In the genomic region with DNA sequence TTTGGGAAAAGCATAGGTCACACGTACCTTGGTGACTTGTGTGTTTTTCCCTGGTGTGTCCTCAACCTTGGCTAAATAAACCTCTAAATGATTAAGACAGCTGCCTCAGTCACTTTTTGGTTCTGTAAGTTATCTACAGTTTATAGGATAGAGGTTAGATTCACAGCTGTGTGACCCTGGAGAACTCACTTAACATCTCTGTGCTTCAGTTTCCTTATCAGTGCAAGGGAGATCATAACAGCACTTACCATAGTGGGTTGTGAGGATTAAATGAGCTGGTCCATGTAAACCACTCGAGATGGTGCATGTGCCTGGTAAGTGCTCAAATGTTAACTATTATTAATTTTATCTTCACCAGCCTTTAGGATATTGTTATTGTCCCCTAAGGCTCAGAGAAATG, we compare ENCODE assay signal across 26 cellular contexts. TPM values are rescaled to one million over a fixed set of nuclear protein-coding genes. Genes with fewer than 3 reads are reported as not detected.
A peak's percentile ranks its signal among the peaks of the same experiment; 100 is the strongest.
DNase-seq lines count a peak whose midpoint lies in the region; FAIRE-seq and TF ChIP-seq lines count a peak whose summit lies in the region.
"Had no signal": no experiment of that assay in that cellular context is flagged by ENCODE, and none has a peak within 500 bp of the region (broad histone marks: within the 10 kb centered on the region; RNA-seq: fewer than 3 reads in every experiment).

No MANE protein-coding gene starts in this region.

- H3F3A ChIP-seq in Loucy (ENCODE audit: low read depth): no peaks in the 10 kb centered on the region

- no peak overlapping the region for H3K9ac ChIP-seq in Loucy (ENCODE audit: low read depth, low read length, poor library complexity, severe bottlenecking)
- no peak overlapping the region for H3K9ac ChIP-seq in keratinocyte (ENCODE audit: control insufficient read depth, extremely low read depth, insufficient read depth, low read length)
- H3K9ac ChIP-seq: BLaER1 had no signal

- H2AFZ ChIP-seq in Loucy (ENCODE audit: low read length) (no peak overlapping the region), keratinocyte (ENCODE audit: control insufficient read depth, low read length) (no peak overlapping the region)

- H3K36me3 Mint-ChIP-seq in CD8-positive, alpha-beta memory T cell: no peaks in the 10 kb centered on the region
- H3K36me3 Mint-ChIP-seq in activated T-helper 2 cell treated with anti-CD3 and anti-CD28 coated beads, Interferon-gamma antibody, Interleukin-2, Interleukin-4, amounts not matched to agents 10 μg/mL and 5 μg/mL and 100 μg/mL, durations not matched to agents 14 hours and 24 hours and 36 hours (ENCODE audit: low read depth): no peaks in the 10 kb centered on the region
- H3K36me3 Mint-ChIP-seq: CD4-positive, CD25-positive, alpha-beta regulatory T cell had no signal

- H3K4me3 ChIP-seq in CD8-positive, alpha-beta memory T cell (ENCODE audit: low read length): no peak overlapping the region
- H3K4me3 ChIP-seq in Loucy (ENCODE audit: low read length, poor library complexity, severe bottlenecking) (no peak overlapping the region), keratinocyte (ENCODE audit: control insufficient read depth in 2 of 3, extremely low read depth in 1 of 3, insufficient read depth in 2 of 3, low read depth in 1 of 3, low read length in 3 of 3) (no peak overlapping the region)
- H3K4me3 ChIP-seq: BLaER1, SJSA1 had no signal

- H3K9me3 Mint-ChIP-seq in CD8-positive, alpha-beta memory T cell: no peaks in the 10 kb centered on the region
- no peaks in the 10 kb centered on the region for H3K9me3 Mint-ChIP-seq in activated T-helper 2 cell treated with anti-CD3 and anti-CD28 coated beads, Interferon-gamma antibody, Interleukin-2, Interleukin-4, amounts not matched to agents 10 μg/mL and 5 μg/mL and 100 μg/mL, durations not matched to agents 14 hours and 24 hours and 36 hours
- H3K9me3 Mint-ChIP-seq: CD4-positive, CD25-positive, alpha-beta regulatory T cell had no signal

- H3K79me2 ChIP-seq in Loucy (ENCODE audit: insufficient read depth, low read length) (no peaks in the 10 kb centered on the region), keratinocyte (ENCODE audit: control insufficient read depth, insufficient read depth, low read length) (no peaks in the 10 kb centered on the region)

- no peaks in the 10 kb centered on the region for H3K36me3 ChIP-seq in CD8-positive, alpha-beta memory T cell (ENCODE audit: insufficient read depth, low read length)
- H3K36me3 ChIP-seq in Loucy (ENCODE audit: insufficient read depth, low read length) (no peaks in the 10 kb centered on the region), keratinocyte (ENCODE audit: control insufficient read depth in 2 of 2, extremely low read depth in 1 of 2, insufficient read depth in 2 of 2, low read length in 2 of 2) (no peaks in the 10 kb centered on the region)
- H3K36me3 ChIP-seq: BLaER1, SJSA1 had no signal

- peak overlapping the region in 4 of 7 donors; percentile 1 to 44 (median 28) for H3K4me3 Mint-ChIP-seq in CD8-positive, alpha-beta memory T cell
- no peak overlapping the region for H3K4me3 Mint-ChIP-seq in activated T-helper 2 cell treated with anti-CD3 and anti-CD28 coated beads, Interferon-gamma antibody, Interleukin-2, Interleukin-4, amounts not matched to agents 10 μg/mL and 5 μg/mL and 100 μg/mL, durations not matched to agents 14 hours and 24 hours and 36 hours (ENCODE audit: low read depth)
- H3K4me3 Mint-ChIP-seq: CD4-positive, CD25-positive, alpha-beta regulatory T cell had no signal

- H3K9me2 ChIP-seq in Loucy (replicated peaks; ENCODE audit: low read depth, low read length): no peaks in the 10 kb centered on the region

- FAIRE-seq in keratinocyte (lab: Jason Lieb, UNC): peak; percentile 55
- FAIRE-seq: A204.1, G401.6, H1 had no signal

- TF ChIP-seq CTCF in Loucy (conservative IDR thresholded peaks at IDR 0.05; ENCODE audit: low read length) (no peak), keratinocyte (optimal IDR thresholded peaks at IDR 0.05 in 1 of 3, IDR thresholded peaks at IDR 0.05 in 1 of 3, conservative IDR thresholded peaks at IDR 0.05 in 1 of 3; ENCODE audit: extremely low read depth in 1 of 3, insufficient read depth in 2 of 3, low read length in 3 of 3) (no peak)

- H3K4me1 Mint-ChIP-seq in CD8-positive, alpha-beta memory T cell: peaks cover 7 to 13% (median 11%) of the 10 kb centered on the region in 3 donors
- H3K4me1 Mint-ChIP-seq in activated T-helper 2 cell treated with anti-CD3 and anti-CD28 coated beads, Interferon-gamma antibody, Interleukin-2, Interleukin-4, amounts not matched to agents 10 μg/mL and 5 μg/mL and 100 μg/mL, durations not matched to agents 14 hours and 24 hours and 36 hours (ENCODE audit: low read depth): peaks cover 19% of the 10 kb centered on the region

- CTCF ChIA-PET in CD8-positive, alpha-beta memory T cell (lab: Charles Lee): no interaction called here

- H3K27ac ChIP-seq in CD8-positive, alpha-beta memory T cell (ENCODE audit: low read depth, low read length): no peak overlapping the region
- H3K27ac ChIP-seq in keratinocyte (ENCODE audit: control insufficient read depth, insufficient read depth, low read length): no peak overlapping the region
- H3K27ac ChIP-seq: BLaER1, HL-60, SJSA1 had no signal

- intact Hi-C loops in activated T-helper 2 cell treated with anti-CD3 and anti-CD28 coated beads, Interferon-gamma antibody, Interleukin-2, Interleukin-4, amounts not matched to agents 10 μg/mL and 5 μg/mL and 100 μg/mL, durations not matched to agents 14 hours and 24 hours and 36 hours (cut with micrococcal nuclease): no loop called here

- H4K20me1 ChIP-seq in Loucy (ENCODE audit: insufficient read depth, low read length, poor library complexity, severe bottlenecking): no peaks in the 10 kb centered on the region
- H4K20me1 ChIP-seq in keratinocyte (ENCODE audit: control insufficient read depth, extremely low read depth, insufficient read depth, low read length): no peaks in the 10 kb centered on the region
- H4K20me1 ChIP-seq: BLaER1 had no signal

- POLR2A ChIA-PET in CD8-positive, alpha-beta memory T cell (lab: Charles Lee): no interaction called here

- no peaks in the 10 kb centered on the region for H3K27me3 ChIP-seq in CD8-positive, alpha-beta memory T cell (ENCODE audit: insufficient read depth, low read length, poor library complexity, severe bottlenecking)
- H3K27me3 ChIP-seq in Loucy (ENCODE audit: insufficient read depth, low read length, poor library complexity, severe bottlenecking): no peaks in the 10 kb centered on the region
- H3K27me3 ChIP-seq in keratinocyte (ENCODE audit: control insufficient read depth, extremely low read depth, insufficient read depth, low read length): peaks cover 4% of the 10 kb centered on the region
- H3K27me3 ChIP-seq: BLaER1, SJSA1 had no signal

- H3K27me3 Mint-ChIP-seq in CD8-positive, alpha-beta memory T cell: no peaks in the 10 kb centered on the region
- no peaks in the 10 kb centered on the region for H3K27me3 Mint-ChIP-seq in activated T-helper 2 cell treated with anti-CD3 and anti-CD28 coated beads, Interferon-gamma antibody, Interleukin-2, Interleukin-4, amounts not matched to agents 10 μg/mL and 5 μg/mL and 100 μg/mL, durations not matched to agents 14 hours and 24 hours and 36 hours (ENCODE audit: low read depth)
- H3K27me3 Mint-ChIP-seq: CD4-positive, CD25-positive, alpha-beta regulatory T cell had no signal

- H3K9me3 ChIP-seq in CD8-positive, alpha-beta memory T cell (ENCODE audit: low read length): no peaks in the 10 kb centered on the region
- no peaks in the 10 kb centered on the region for H3K9me3 ChIP-seq in Loucy (ENCODE audit: insufficient read depth, low read depth, low read length)
- no peaks in the 10 kb centered on the region for H3K9me3 ChIP-seq in keratinocyte (ENCODE audit: control insufficient read depth, low read depth, low read length)
- H3K9me3 ChIP-seq: SJSA1 had no signal

- H3K27ac Mint-ChIP-seq in CD8-positive, alpha-beta memory T cell: peak overlapping the region in 5 of 8 donors; percentile 8 to 90 (median 56)
- H3K27ac Mint-ChIP-seq in activated T-helper 2 cell treated with anti-CD3 and anti-CD28 coated beads, Interferon-gamma antibody, Interleukin-2, Interleukin-4, amounts not matched to agents 10 μg/mL and 5 μg/mL and 100 μg/mL, durations not matched to agents 14 hours and 24 hours and 36 hours: peak overlapping the region; percentile 19

- dilution Hi-C loops in keratinocyte (cut with MboI; ENCODE audit: extremely low pct_ligation_motif_present, low sequenced_read_pairs): no loop called here

- no peak for DNase-seq in CD8-positive, alpha-beta memory T cell
- DNase-seq in activated T-helper 2 cell treated with anti-CD3 and anti-CD28 coated beads, Interferon-gamma antibody, Interleukin-2, Interleukin-4, amounts not matched to agents 10 μg/mL and 5 μg/mL and 100 μg/mL, durations not matched to agents 14 hours and 24 hours and 36 hours (ENCODE audit: low spot score): no peak
- DNase-seq in keratinocyte (ENCODE audit: low read depth, low spot score) (no peak), NCI-H128 (lab: John Stamatoyannopoulos, UW; ENCODE audit: unreplicated experiment) (no peak), HuH-7 (ENCODE audit: low spot score) (no peak)
- no peak for DNase-seq in stimulated activated CD4-positive, alpha-beta T cell treated with anti-CD3 and anti-CD28 coated beads, Interleukin-2, amount 100 ng/mL, for 24 hours
- DNase-seq: COR-L47; HCEC 1CT; Karpas-422; NCI-H1092 treated with DMSO at 0.1 percent for 48 hours; NCI-H1436 treated with DMSO at 0.1 percent for 48 hours; NCI-H187 treated with DMSO at 0.1 percent for 48 hours; NCI-H2171 treated with DMSO at 0.1 percent for 48 hours; NCI-H524 treated with DMSO at 0.1 percent for 48 hours; NCI-H82; NK-92 treated with Interleukin-12 subunit alpha and Interleukin-12 subunit beta, amount 100 ng/mL, for 24 hours; Right ventricle myocardium superior; RPMI8226 had no signal

- H3K9me1 ChIP-seq in keratinocyte (ENCODE audit: control insufficient read depth, extremely low read depth, insufficient read depth, low read length): no peaks in the 10 kb centered on the region

- no peaks in the 10 kb centered on the region for H3K4me1 ChIP-seq in CD8-positive, alpha-beta memory T cell (ENCODE audit: insufficient read depth, low read length)
- H3K4me1 ChIP-seq in Loucy (ENCODE audit: insufficient read depth, low read length, poor library complexity, severe bottlenecking): peaks cover 5% of the 10 kb centered on the region
- H3K4me1 ChIP-seq in keratinocyte (ENCODE audit: control insufficient read depth, extremely low read depth, insufficient read depth, low read length): peaks cover 3% of the 10 kb centered on the region
- H3K4me1 ChIP-seq: BLaER1, SJSA1 had no signal

- H3K4me2 ChIP-seq in Loucy (ENCODE audit: low read depth, low read length, poor library complexity, severe bottlenecking) (peak overlapping the region; percentile 6), keratinocyte (ENCODE audit: control insufficient read depth, extremely low read depth, insufficient read depth, low read depth, low read length) (no peak overlapping the region)
- H3K4me2 ChIP-seq: BLaER1 had no signal

RNA-seq across cellular contexts. Expression of gene CHST11, which starts 35.4 kb away (rescaled TPM):
- total RNA-seq in CD8-positive, alpha-beta memory T cell: 10 to 100 TPM; 47.8 to 51.5 TPM
- polyA plus RNA-seq in CD8-positive, alpha-beta memory T cell: 76.8 TPM
- 41.0 and 50.6 TPM in 2 replicates for total RNA-seq in activated T-helper 2 cell treated with anti-CD3 and anti-CD28 coated beads, Interferon-gamma antibody, Interleukin-2, Interleukin-4, amounts not matched to agents 10 μg/mL and 5 μg/mL and 100 μg/mL, durations not matched to agents 14 hours and 24 hours and 36 hours
- 11.9 to 22.5 TPM (median 15.7 TPM) in 3 replicates for polyA plus RNA-seq in keratinocyte
- 5.9 TPM for polyA plus RNA-seq in keratinocyte (2011; ENCODE audit: low read depth)
- 7.7 and 11.2 TPM in 2 replicates for polyA plus RNA-seq in keratinocyte (2011; cell fraction: cytosol; rRNA removed)
- polyA plus RNA-seq in keratinocyte (2011; cell fraction: nucleus; rRNA removed): 25.3 and 27.1 TPM in 2 replicates
- 5.0 and 17.9 TPM in 2 replicates for polyA plus RNA-seq in keratinocyte (2012; ENCODE audit: low replicate concordance)
- 12.1 to 77.8 TPM (median 14.7 TPM) in 3 replicates for polyA minus RNA-seq in keratinocyte
- polyA minus RNA-seq in keratinocyte (2011; cell fraction: cytosol; rRNA and poly(A)+ RNA removed): 6.7 TPM
- polyA minus RNA-seq in keratinocyte (2011; cell fraction: nucleus; rRNA and poly(A)+ RNA removed): 18.3 and 26.2 TPM in 2 replicates
